12 cellular contexts compared by ENCODE assay signal in genomic region chr22:31295413-31295812, GRCh38. TPM values are rescaled to one million over a fixed set of nuclear protein-coding genes. Genes with fewer than 3 reads are reported as not detected.
DNase-seq lines count a peak whose midpoint lies in the region; ATAC-seq, FAIRE-seq and TF ChIP-seq lines count a peak whose summit lies in the region.
"Had no signal": no experiment of that assay in that cellular context is flagged by ENCODE, and none has a peak within 500 bp of the region (broad histone marks: within the 10 kb centered on the region; RNA-seq: fewer than 3 reads in every experiment).

No MANE protein-coding gene starts in this region.

- no peaks in the 10 kb centered on the region for H3K36me3 Mint-ChIP-seq in CD14-positive monocyte
- peaks cover 13 to 27% (median 21%) of the 10 kb centered on the region in 3 donors for H3K36me3 Mint-ChIP-seq in naive thymus-derived CD8-positive, alpha-beta T cell

- ATAC-seq in naive thymus-derived CD8-positive, alpha-beta T cell = no peak
- ATAC-seq in HG03097 (IDR thresholded peaks at IDR 0.05; ENCODE audit: low FRiP score, unreplicated experiment) (no peak), left colon (no peak), GM18498 (IDR thresholded peaks at IDR 0.05; ENCODE audit: unreplicated experiment) (no peak)

- FAIRE-seq in GM12892 (lab: Jason Lieb, UNC) = peak; percentile 50

- H3K27ac ChIP-seq in breast epithelium = peak overlapping the region; percentile 5 to 41

- H3K36me3 ChIP-seq in breast epithelium = no peaks in the 10 kb centered on the region

- peaks cover 0 to 8% (median 0%) of the 10 kb centered on the region in 3 donors for H3K27me3 Mint-ChIP-seq in CD14-positive monocyte (ENCODE audit: low read depth in 3 of 3)
- peaks cover 0 to 4% (median 0%) of the 10 kb centered on the region in 5 donors for H3K27me3 Mint-ChIP-seq in naive thymus-derived CD8-positive, alpha-beta T cell

- intact Hi-C loops in CD14-positive monocyte (cut with micrococcal nuclease) = no loop called here
- intact Hi-C loops in breast epithelium (cut with DNase I; ENCODE audit: low total_unique reads) = no loop called here
- intact Hi-C loops in left colon (cut with DNase I, micrococcal nuclease) = no loop called here

- H3K4me3 ChIP-seq in breast epithelium = no peak overlapping the region

- no peaks in the 10 kb centered on the region for H3K4me1 ChIP-seq in breast epithelium

- H3K4me3 Mint-ChIP-seq in CD14-positive monocyte = no peak overlapping the region
- peak overlapping the region; percentile 51 to 96 (median 84) for H3K4me3 Mint-ChIP-seq in naive thymus-derived CD8-positive, alpha-beta T cell

- peaks cover 47% of the 10 kb centered on the region for H3K4me1 Mint-ChIP-seq in CD14-positive monocyte
- H3K4me1 Mint-ChIP-seq in naive thymus-derived CD8-positive, alpha-beta T cell = peaks cover 31 to 77% (median 61%) of the 10 kb centered on the region in 4 donors

- no peaks in the 10 kb centered on the region for H3K27me3 ChIP-seq in breast epithelium

- POLR2A ChIA-PET in naive thymus-derived CD8-positive, alpha-beta T cell (lab: Charles Lee) = interaction anchor here (0.9 to 16.8 kb wide), 4 partner anchors 14 to 46 kb away, joined by 3 to 1498 read pairs (median 380); partner anchors contain the start of gene PATZ1

- TF ChIP-seq CTCF in CD14-positive monocyte (IDR thresholded peaks at IDR 0.05) = no peak
- TF ChIP-seq CTCF in breast epithelium (IDR thresholded peaks at IDR 0.05) = no peak

- H3K27ac Mint-ChIP-seq in CD14-positive monocyte = peak overlapping the region in 5 of 7 donors; percentile 30 to 50 (median 46)
- H3K27ac Mint-ChIP-seq in naive thymus-derived CD8-positive, alpha-beta T cell = peak overlapping the region; percentile 36 to 99 (median 87)

- no peaks in the 10 kb centered on the region for H3K9me3 ChIP-seq in breast epithelium

- no peak for TF ChIP-seq POLR2A in GM12892 (IDR thresholded peaks at IDR 0.05; ENCODE audit: low read depth, low read length)
- TF ChIP-seq POLR2A in breast epithelium (IDR thresholded peaks at IDR 0.05) = no peak

- peaks cover 0 to 1% (median 0%) of the 10 kb centered on the region in 7 donors for H3K9me3 Mint-ChIP-seq in CD14-positive monocyte
- H3K9me3 Mint-ChIP-seq in naive thymus-derived CD8-positive, alpha-beta T cell = peaks cover 0 to 2% (median 0%) of the 10 kb centered on the region in 9 donors

- DNase-seq in CD14-positive monocyte (ENCODE audit: low spot score) (no peak), GM12892 (ENCODE audit: insufficient read length) (no peak), breast epithelium (ENCODE audit: low spot score in 2 of 2) (no peak), DMS114 treated with DMSO at 0.1 percent for 48 hours (lab: John Stamatoyannopoulos, UW; ENCODE audit: unreplicated experiment) (no peak), left colon (no peak)
- peak in 1 of 10 donors; percentile 27 for DNase-seq in naive thymus-derived CD8-positive, alpha-beta T cell
- DNase-seq: activated CD4-positive, CD25-positive, alpha-beta regulatory T cell treated with anti-CD3 and anti-CD28 coated beads, Interleukin-2, amount 50 U/mL, for 72 hours; Calu3; MM.1S; NCI-H446 treated with DMSO at 0.1 percent for 48 hours had no signal

RNA-seq across cellular contexts. Expression of gene PIK3IP1, which starts 3.1 kb away (rescaled TPM):
- 10 to 100 TPM; 21.8 to 21.9 TPM for polyA plus RNA-seq in CD14-positive monocyte
- polyA plus RNA-seq in GM12892 (2012; ENCODE audit: missing spikeins) = 4.5 TPM
- total RNA-seq in breast epithelium = 100 to 1,000 TPM in 1 of 3 donors, 10 to 100 TPM in 2; 43.3 to 109 (median 72.5) TPM
- total RNA-seq in naive thymus-derived CD8-positive, alpha-beta T cell = 100 to 1,000 TPM; 730 to 741 TPM
- 100 to 1,000 TPM; 530 to 963 (median 585) TPM for polyA plus RNA-seq in naive thymus-derived CD8-positive, alpha-beta T cell
- 10 to 100 TPM in 1 of 2 donors, 1 to 10 TPM in 1; 8.1 to 21.9 TPM for total RNA-seq in left colon

RNA-seq across cellular contexts. Expression of gene PATZ1, which starts 50.7 kb away (rescaled TPM):
- polyA plus RNA-seq in CD14-positive monocyte = 1 to 10 TPM; 1.8 to 2.0 TPM
- polyA plus RNA-seq in GM12892 (2012; ENCODE audit: missing spikeins) = 8.2 TPM
- total RNA-seq in breast epithelium (10 to 100 TPM; 15.4 to 49.6 (median 40.6) TPM), left colon (10 to 100 TPM; 11.0 to 15.0 TPM)
- total RNA-seq in naive thymus-derived CD8-positive, alpha-beta T cell = 10 to 100 TPM; 66.9 to 70.6 TPM
- polyA plus RNA-seq in naive thymus-derived CD8-positive, alpha-beta T cell = 10 to 100 TPM; 17.8 to 34.2 (median 19.0) TPM

Comparison
In these comparisons a context has a peak if more than half of its experiments do, and no peak if none do; other contexts are left out.
1. H3K4me3 Mint-ChIP-seq: peak in naive thymus-derived CD8-positive, alpha-beta T cell (10 of 10); none in CD14-positive monocyte (0 of 2).
2. RNA of gene PIK3IP1, which starts 3.1 kb away (total RNA-seq): 730 to 741 TPM in naive thymus-derived CD8-positive, alpha-beta T cell; 43.3 to 109 TPM in breast epithelium and 8.1 to 21.9 TPM in left colon; every median in the first group is over 4 times any median in the second.